Comparison of ENCODE assay signal across 1 cellular context in the genomic region with DNA sequence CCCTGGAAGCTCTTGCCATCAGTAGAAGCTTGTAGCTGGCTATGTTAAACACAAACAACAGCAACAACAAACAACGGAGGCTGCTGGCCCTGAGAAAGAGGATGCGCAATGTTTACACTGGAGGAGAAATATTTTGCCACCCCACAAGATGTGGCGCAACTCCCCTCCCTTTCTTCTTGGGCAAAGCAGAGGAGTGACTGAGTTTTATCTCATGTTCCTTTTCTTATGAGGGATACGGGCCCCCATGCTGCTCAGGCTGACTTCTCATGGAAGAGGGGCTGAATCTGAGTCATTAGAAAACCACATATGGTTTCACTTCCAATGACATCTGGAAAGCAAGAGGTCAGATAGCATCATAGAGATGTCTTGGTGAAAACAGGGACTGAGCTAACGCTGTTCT.
TF ChIP-seq lines count a peak whose summit lies in the region.

No MANE protein-coding gene starts in this region.

TF ChIP-seq in HepG2, 621 proteins besides CTCF, POLR2A, EP300 and RAD21 (continued from another document):
- TF ChIP-seq, protein P1, sequence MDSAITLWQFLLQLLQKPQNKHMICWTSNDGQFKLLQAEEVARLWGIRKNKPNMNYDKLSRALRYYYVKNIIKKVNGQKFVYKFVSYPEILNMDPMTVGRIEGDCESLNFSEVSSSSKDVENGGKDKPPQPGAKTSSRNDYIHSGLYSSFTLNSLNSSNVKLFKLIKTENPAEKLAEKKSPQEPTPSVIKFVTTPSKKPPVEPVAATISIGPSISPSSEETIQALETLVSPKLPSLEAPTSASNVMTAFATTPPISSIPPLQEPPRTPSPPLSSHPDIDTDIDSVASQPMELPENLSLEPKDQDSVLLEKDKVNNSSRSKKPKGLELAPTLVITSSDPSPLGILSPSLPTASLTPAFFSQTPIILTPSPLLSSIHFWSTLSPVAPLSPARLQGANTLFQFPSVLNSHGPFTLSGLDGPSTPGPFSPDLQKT (CRISPR knock-in tag; IDR thresholded peaks at IDR 0.05; ENCODE audit: borderline replicate concordance) = no peak
- no peak for TF ChIP-seq SMARCE1 (IDR thresholded peaks at IDR 0.05; ENCODE audit: borderline replicate concordance)
- TF ChIP-seq ELF1 (CRISPR knock-in tag; IDR thresholded peaks at IDR 0.05) = no peak
- TF ChIP-seq STAG1 (CRISPR knock-in tag; IDR thresholded peaks at IDR 0.05) = no peak
- TF ChIP-seq MXD4 (CRISPR knock-in tag; IDR thresholded peaks at IDR 0.05) = no peak
- no peak for TF ChIP-seq ZNF569 (CRISPR knock-in tag; IDR thresholded peaks at IDR 0.05; ENCODE audit: borderline replicate concordance)
- TF ChIP-seq, protein P2, sequence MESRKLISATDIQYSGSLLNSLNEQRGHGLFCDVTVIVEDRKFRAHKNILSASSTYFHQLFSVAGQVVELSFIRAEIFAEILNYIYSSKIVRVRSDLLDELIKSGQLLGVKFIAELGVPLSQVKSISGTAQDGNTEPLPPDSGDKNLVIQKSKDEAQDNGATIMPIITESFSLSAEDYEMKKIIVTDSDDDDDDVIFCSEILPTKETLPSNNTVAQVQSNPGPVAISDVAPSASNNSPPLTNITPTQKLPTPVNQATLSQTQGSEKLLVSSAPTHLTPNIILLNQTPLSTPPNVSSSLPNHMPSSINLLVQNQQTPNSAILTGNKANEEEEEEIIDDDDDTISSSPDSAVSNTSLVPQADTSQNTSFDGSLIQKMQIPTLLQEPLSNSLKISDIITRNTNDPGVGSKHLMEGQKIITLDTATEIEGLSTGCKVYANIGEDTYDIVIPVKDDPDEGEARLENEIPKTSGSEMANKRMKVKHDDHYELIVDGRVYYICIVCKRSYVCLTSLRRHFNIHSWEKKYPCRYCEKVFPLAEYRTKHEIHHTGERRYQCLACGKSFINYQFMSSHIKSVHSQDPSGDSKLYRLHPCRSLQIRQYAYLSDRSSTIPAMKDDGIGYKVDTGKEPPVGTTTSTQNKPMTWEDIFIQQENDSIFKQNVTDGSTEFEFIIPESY (CRISPR knock-in tag; IDR thresholded peaks at IDR 0.05) = no peak
- TF ChIP-seq PHF21A (CRISPR knock-in tag; IDR thresholded peaks at IDR 0.05) = no peak
- TF ChIP-seq HDAC6 (IDR thresholded peaks at IDR 0.05; ENCODE audit: low read depth, low read length) = no peak
- TF ChIP-seq ARNT (IDR thresholded peaks at IDR 0.05) = no peak
- no peak for TF ChIP-seq ZNF121 (CRISPR knock-in tag; IDR thresholded peaks at IDR 0.05)
- TF ChIP-seq RARA (CRISPR knock-in tag; IDR thresholded peaks at IDR 0.05) = no peak
